Comparison of ENCODE assay signal across 30 cellular contexts in the genomic region with DNA sequence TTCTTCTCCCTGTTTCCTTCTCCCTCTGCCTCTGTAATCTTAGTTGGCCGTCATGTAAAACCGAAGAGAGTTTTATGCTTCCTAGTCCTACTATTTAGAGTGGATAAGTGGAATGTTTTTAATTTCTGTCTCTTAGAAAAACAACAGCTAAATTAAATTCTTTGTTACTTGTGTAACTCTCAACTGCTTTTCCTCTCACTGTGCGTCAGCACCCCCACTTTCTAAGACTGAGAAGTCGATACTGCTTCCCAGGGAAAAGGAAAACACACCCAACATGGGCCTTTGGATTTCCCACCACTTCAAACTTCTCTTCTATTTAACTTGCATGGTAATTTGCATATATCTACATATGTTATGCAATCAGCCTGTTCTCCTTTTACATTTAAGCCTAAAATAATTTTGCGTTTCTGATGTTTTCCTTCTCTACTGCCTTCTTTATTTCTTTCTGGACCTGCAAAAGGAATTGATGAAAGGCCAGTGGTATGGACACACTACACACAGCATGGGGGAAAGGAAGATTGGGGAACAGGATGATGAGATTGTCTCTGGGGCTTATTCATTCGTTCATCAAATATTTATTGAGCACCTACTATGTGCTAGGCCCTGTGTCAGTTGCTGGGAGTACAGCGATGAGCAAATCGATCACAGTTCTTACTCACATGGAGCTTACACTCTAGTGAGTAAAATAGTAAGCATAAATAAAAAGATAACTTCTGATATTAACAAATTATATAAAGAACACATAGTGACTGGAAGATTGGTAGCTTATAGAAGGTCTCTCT.
"Had no signal": no experiment of that assay in that cellular context is flagged by ENCODE, and none has a peak within 500 bp of the region (broad histone marks: within the 10 kb centered on the region; RNA-seq: fewer than 3 reads in every experiment).

No MANE protein-coding gene starts in this region.

- H3K4me1 Mint-ChIP-seq: naive B cell; stimulated activated naive CD8-positive, alpha-beta T cell treated with anti-CD3 and anti-CD28 coated beads, Interleukin-15, amount 100 ng/mL, for 72 hours had no signal

- H3K4me3 Mint-ChIP-seq: effector memory CD8-positive, alpha-beta T cell; mesothelial cell of epicardium; naive B cell; natural killer cell treated with Interleukin-12 subunit alpha and Interleukin-12 subunit beta and Interleukin-15 and Interleukin-18, amount 100 ng/mL, for 72 hours; neural progenitor cell; stimulated activated naive CD8-positive, alpha-beta T cell treated with anti-CD3 and anti-CD28 coated beads, Interleukin-15, amount 100 ng/mL, for 72 hours had no signal

- H3K4me3 ChIP-seq: coronary artery, gastroesophageal sphincter, heart right ventricle, left lung, mucosa of descending colon, neural progenitor cell, smooth muscle cell, suprapubic skin, transverse colon, upper lobe of right lung, uterus had no signal

- H3K36me3 Mint-ChIP-seq: mesothelial cell of epicardium; naive B cell; natural killer cell treated with Interleukin-12 subunit alpha and Interleukin-12 subunit beta and Interleukin-15 and Interleukin-18, amount 100 ng/mL, for 72 hours; neural progenitor cell had no signal

- FAIRE-seq: islet of Langerhans had no signal

- DNase-seq: dermis blood vessel endothelial cell; effector memory CD8-positive, alpha-beta T cell; foreskin keratinocyte; heart right ventricle; hippocampal formation; left cardiac atrium; left lung; mesenchymal stem cell; mucosa of descending colon; naive B cell; stimulated activated CD4-positive, alpha-beta T cell treated with anti-CD3 and anti-CD28 coated beads, Interleukin-12 subunit alpha, Interleukin-12 subunit beta, amount 100 ng/mL, for 4 hours; stimulated activated CD4-positive, alpha-beta T cell treated with anti-CD3 and anti-CD28 coated beads, Interleukin-1b, Interleukin-23, amount 100 ng/mL, for 48 hours; stimulated activated CD4-positive, alpha-beta T cell treated with anti-CD3 and anti-CD28 coated beads, Interleukin-4, amount 100 ng/mL, for 1 hour; stimulated activated CD8-positive, alpha-beta memory T cell treated with anti-CD3 and anti-CD28 coated beads, Interleukin-4, amount 100 ng/mL, for 48 hours; stimulated activated naive CD4-positive, alpha-beta T cell; stimulated activated naive CD8-positive, alpha-beta T cell treated with anti-CD3 and anti-CD28 coated beads, Interleukin-15, amount 100 ng/mL, for 72 hours; transverse colon; upper lobe of right lung; uterus had no signal

- H3K36me3 ChIP-seq: gastroesophageal sphincter, heart right ventricle, left lung, neural progenitor cell, suprapubic skin, transverse colon, upper lobe of right lung, uterus had no signal

- H3K27me3 ChIP-seq: foreskin keratinocyte, gastroesophageal sphincter, heart right ventricle, left lung, neural progenitor cell, suprapubic skin, transverse colon, upper lobe of right lung, uterus had no signal

- H3K4me1 ChIP-seq: gastroesophageal sphincter, left lung, transverse colon, upper lobe of right lung, uterus had no signal

- H3K79me2 ChIP-seq: parathyroid adenoma had no signal

- H3K27ac Mint-ChIP-seq: effector memory CD8-positive, alpha-beta T cell; mesothelial cell of epicardium; natural killer cell treated with Interleukin-12 subunit alpha and Interleukin-12 subunit beta and Interleukin-15 and Interleukin-18, amount 100 ng/mL, for 72 hours; neural progenitor cell; progenitor cell of endocrine pancreas; stimulated activated naive CD8-positive, alpha-beta T cell treated with anti-CD3 and anti-CD28 coated beads, Interleukin-15, amount 100 ng/mL, for 72 hours had no signal

- ATAC-seq: effector memory CD8-positive, alpha-beta T cell; foreskin keratinocyte; gastroesophageal sphincter; heart right ventricle; left cardiac atrium; left lung; mucosa of descending colon; natural killer cell treated with Interleukin-12 subunit alpha and Interleukin-12 subunit beta and Interleukin-15 and Interleukin-18, amount 100 ng/mL, for 72 hours; sciatic nerve; stimulated activated naive CD8-positive, alpha-beta T cell treated with anti-CD3 and anti-CD28 coated beads, Interleukin-15, amount 100 ng/mL, for 72 hours; upper lobe of right lung had no signal

- H2AFZ ChIP-seq: neural progenitor cell, parathyroid adenoma had no signal

- H3K4me2 ChIP-seq: neural progenitor cell had no signal

- H3K27ac ChIP-seq: coronary artery, foreskin keratinocyte, gastroesophageal sphincter, heart right ventricle, left lung, neural progenitor cell, parathyroid adenoma, suprapubic skin, transverse colon, upper lobe of right lung, uterus had no signal

- H3K9ac ChIP-seq: neural progenitor cell, parathyroid adenoma had no signal

- H3K9me3 ChIP-seq: gastroesophageal sphincter, heart right ventricle, left lung, mucosa of descending colon, suprapubic skin, transverse colon, upper lobe of right lung, uterus had no signal

- H3K9me3 Mint-ChIP-seq: effector memory CD8-positive, alpha-beta T cell; mesothelial cell of epicardium; natural killer cell treated with Interleukin-12 subunit alpha and Interleukin-12 subunit beta and Interleukin-15 and Interleukin-18, amount 100 ng/mL, for 72 hours; neural progenitor cell; stimulated activated naive CD8-positive, alpha-beta T cell treated with anti-CD3 and anti-CD28 coated beads, Interleukin-15, amount 100 ng/mL, for 72 hours had no signal
